Comparison of ENCODE assay signal across 11 cellular contexts in the genomic region with DNA sequence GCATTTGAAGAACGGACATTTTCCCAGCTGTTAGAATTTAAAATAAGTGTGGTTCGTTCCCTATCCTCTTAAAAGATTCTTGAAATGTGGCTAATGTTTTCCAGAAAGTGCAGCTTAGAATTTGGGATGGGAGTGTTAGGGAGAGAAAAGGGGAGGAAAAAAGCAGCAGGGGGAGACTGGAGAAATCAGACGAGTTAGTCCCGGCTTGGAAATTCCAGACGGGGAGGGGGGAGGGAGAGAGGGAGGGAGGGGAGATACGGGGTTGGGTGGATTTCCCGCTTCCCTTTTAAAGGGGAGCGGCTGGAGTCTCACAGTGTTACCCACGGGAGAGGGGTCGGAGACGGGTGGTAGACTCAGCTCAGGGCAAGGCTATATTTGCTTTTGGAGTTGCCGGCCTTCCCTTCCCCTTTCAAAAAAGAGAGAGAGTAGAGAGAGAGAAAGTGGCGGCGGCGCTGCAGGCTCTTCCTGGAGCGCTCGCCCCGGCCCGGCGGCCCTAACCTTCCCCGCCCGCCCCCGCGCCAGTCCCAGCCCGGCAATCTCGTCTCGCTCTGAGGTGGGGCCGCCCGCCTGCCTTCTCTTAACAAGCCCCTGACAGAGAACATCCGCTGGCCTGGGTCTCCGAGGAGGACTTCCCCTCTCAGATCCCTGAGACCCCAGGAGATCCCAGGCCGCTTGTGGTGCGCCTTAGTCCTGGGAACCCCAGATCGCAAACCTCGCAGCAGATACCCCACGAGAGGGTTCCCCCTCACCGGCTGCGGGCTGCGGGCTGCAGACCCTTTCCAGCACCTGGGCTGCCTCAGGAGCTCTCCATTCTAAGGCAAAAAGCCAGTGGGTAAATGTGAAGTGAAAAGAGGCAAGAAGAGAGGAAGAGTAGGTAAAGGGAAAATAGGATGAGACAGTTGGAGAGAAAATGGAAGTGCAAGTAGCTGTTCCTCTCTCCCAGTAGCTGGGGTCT. TPM values are rescaled to one million over a fixed set of nuclear protein-coding genes. Genes with fewer than 3 reads are reported as not detected.
DNase-seq lines count a peak whose midpoint lies in the region; ATAC-seq and TF ChIP-seq lines count a peak whose summit lies in the region.
"Had no signal": no experiment of that assay in that cellular context is flagged by ENCODE, and none has a peak within 500 bp of the region (broad histone marks: within the 10 kb centered on the region; RNA-seq: fewer than 3 reads in every experiment).

No MANE protein-coding gene starts in this region.

- H3K36me3 Mint-ChIP-seq in progenitor cell of endocrine pancreas (ENCODE audit: insufficient read depth), result peaks cover 16% of the 10 kb centered on the region

- H3K79me2 ChIP-seq in OCI-LY7 (ENCODE audit: insufficient read depth, low read depth, low read length), result peaks cover 94% of the 10 kb centered on the region

- POLR2A ChIA-PET in OCI-LY7 (lab: Charles Lee), result interaction anchor here (0.6 kb wide), 1 partner anchor 712 kb away, joined by 3 read pairs; no protein-coding TSS in a partner anchor

- no peaks in the 10 kb centered on the region for H3K9me2 ChIP-seq in OCI-LY7 (ENCODE audit: insufficient read depth, low read length)

- no TSS peak for BruUV-seq in OCI-LY7 (replicated peaks; lab: Mats Ljungman, UMichigan)

- H3K4me1 ChIP-seq in OCI-LY7 (ENCODE audit: insufficient read depth, low read length, poor library complexity, severe bottlenecking), result peaks cover 41% of the 10 kb centered on the region
- H3K4me1 ChIP-seq: body of pancreas, pancreas had no signal

- ATAC-seq in HG02678 (IDR thresholded peaks at IDR 0.05; ENCODE audit: unreplicated experiment), result no peak
- ATAC-seq: body of pancreas, PC-3 had no signal

- H2AFZ ChIP-seq in OCI-LY7 (ENCODE audit: low read length), result no peak overlapping the region

- H3K27me3 ChIP-seq in WERI-Rb-1 (ENCODE audit: insufficient read depth, low read depth, severe bottlenecking), result no peaks in the 10 kb centered on the region

- no peak for DNase-seq in OCI-LY7 (ENCODE audit: low spot score)
- DNase-seq in fibroblast of pulmonary artery (ENCODE audit: low read depth), result peak; percentile 49
- peak; percentile 9 for DNase-seq in progenitor cell of endocrine pancreas (ENCODE audit: low spot score, unreplicated experiment)
- no peak for DNase-seq in WERI-Rb-1
- no peak for DNase-seq in NCI-H2196 (lab: John Stamatoyannopoulos, UW; ENCODE audit: unreplicated experiment)
- DNase-seq: body of pancreas, NCI-H1105 treated with DMSO at 0.1 percent for 48 hours, pancreas, PC-3 had no signal

- H3K9me3 Mint-ChIP-seq in progenitor cell of endocrine pancreas (ENCODE audit: low read depth), result no peaks in the 10 kb centered on the region

- peak overlapping the region; percentile 1 for H3K4me3 ChIP-seq in GM12875 (ENCODE audit: low read depth, low read length)
- no peak overlapping the region for H3K4me3 ChIP-seq in OCI-LY7 (ENCODE audit: low read depth, low read length, poor library complexity, severe bottlenecking)
- peak overlapping the region; percentile 62 for H3K4me3 ChIP-seq in fibroblast of pulmonary artery (replicated peaks; ENCODE audit: low read depth, low read length)
- no peak overlapping the region for H3K4me3 ChIP-seq in WERI-Rb-1 (ENCODE audit: low read depth, low read length)
- H3K4me3 ChIP-seq: body of pancreas, pancreas had no signal

- no peaks in the 10 kb centered on the region for H3K27me3 Mint-ChIP-seq in progenitor cell of endocrine pancreas

- H4K20me1 ChIP-seq in OCI-LY7 (ENCODE audit: insufficient read depth, low read length), result peaks cover 38% of the 10 kb centered on the region

- H3K27ac Mint-ChIP-seq in progenitor cell of endocrine pancreas, result peak overlapping the region; percentile 88

- H3K27ac ChIP-seq in OCI-LY7 (ENCODE audit: low read depth, low read length, poor library complexity, severe bottlenecking) (no peak overlapping the region), WERI-Rb-1 (no peak overlapping the region)
- H3K27ac ChIP-seq: body of pancreas, pancreas had no signal

- peaks cover 69% of the 10 kb centered on the region for H3K4me1 Mint-ChIP-seq in progenitor cell of endocrine pancreas (ENCODE audit: low read depth)

- intact Hi-C loops in OCI-LY7 (cut with micrococcal nuclease; ENCODE audit: unreplicated experiment), result no loop called here

- H3K9me3 ChIP-seq in OCI-LY7 (ENCODE audit: low read length) (no peaks in the 10 kb centered on the region), WERI-Rb-1 (ENCODE audit: severe bottlenecking) (no peaks in the 10 kb centered on the region)
- H3K9me3 ChIP-seq: body of pancreas, pancreas had no signal

- H3K36me3 ChIP-seq in OCI-LY7 (ENCODE audit: insufficient read depth, low read length) (peaks cover 52% of the 10 kb centered on the region), WERI-Rb-1 (peaks cover 86% of the 10 kb centered on the region)
- H3K36me3 ChIP-seq: pancreas had no signal

- peak overlapping the region; percentile 68 for H3K4me3 Mint-ChIP-seq in progenitor cell of endocrine pancreas (ENCODE audit: low read depth)

- CTCF ChIA-PET in OCI-LY7 (lab: Charles Lee; ENCODE audit: unreplicated experiment), result no interaction called here

- no peak for TF ChIP-seq CTCF in GM12875 (IDR thresholded peaks at IDR 0.05; ENCODE audit: borderline replicate concordance, insufficient read depth, low read depth, low read length)
- TF ChIP-seq CTCF in OCI-LY7 (conservative IDR thresholded peaks at IDR 0.05; ENCODE audit: low read length), result no peak
- no peak for TF ChIP-seq CTCF in fibroblast of pulmonary artery (IDR thresholded peaks at IDR 0.05; ENCODE audit: low read length, missing control alignments)
- TF ChIP-seq CTCF in progenitor cell of endocrine pancreas (IDR thresholded peaks at IDR 0.05; ENCODE audit: unreplicated experiment), result no peak
- TF ChIP-seq CTCF in WERI-Rb-1 (IDR thresholded peaks at IDR 0.05; ENCODE audit: low read depth, low read length), result no peak

- peak overlapping the region; percentile 37; the same call in 1 of the 2 replicates for H3K4me2 ChIP-seq in OCI-LY7 (ENCODE audit: low read length)

RNA-seq across cellular contexts. Expression of gene IGF2BP1, which starts 6.6 kb away (rescaled TPM):
- 14.8 and 18.9 TPM in 2 replicates for total RNA-seq in OCI-LY7 (2014; rRNA removed; shearing (Covaris generic))
- total RNA-seq in OCI-LY7 (2022) (46.4 and 53.8 TPM in 2 replicates), progenitor cell of endocrine pancreas (298 and 326 TPM in 2 replicates)
- total RNA-seq: body of pancreas had no signal

RNA-seq across cellular contexts. Expression of gene GIP, which starts 35.4 kb away (rescaled TPM):
- total RNA-seq in OCI-LY7 (2014; rRNA removed; shearing (Covaris generic)), result not detected in 2 replicates
- total RNA-seq in OCI-LY7 (2022), result not detected in 2 replicates
- total RNA-seq in progenitor cell of endocrine pancreas, result not detected in 2 replicates
- total RNA-seq: body of pancreas, pancreas, PC-3 had no signal

RNA-seq across cellular contexts. Expression of gene SNF8, which starts 59.2 kb away (rescaled TPM):
- 45.8 and 57.2 TPM in 2 replicates for total RNA-seq in OCI-LY7 (2014; rRNA removed; shearing (Covaris generic))
- total RNA-seq in OCI-LY7 (2022) (73.3 and 92.2 TPM in 2 replicates), progenitor cell of endocrine pancreas (128 and 133 TPM in 2 replicates)

Comparison
In these comparisons a context has a peak if more than half of its experiments do, and no peak if none do; other contexts are left out.
1. H3K4me3 ChIP-seq: peak in GM12875 (single experiment) and fibroblast of pulmonary artery (single experiment); none in OCI-LY7 (single experiment) and WERI-Rb-1 (single experiment).
2. DNase-seq: peak in fibroblast of pulmonary artery (single experiment) and progenitor cell of endocrine pancreas (single experiment); none in OCI-LY7 (single experiment), WERI-Rb-1 (single experiment) and NCI-H2196 (single experiment).